Comparison of ENCODE assay signal across 5 cellular contexts in genomic region chr3:196001240-196001639, GRCh38.
DNase-seq lines count a peak whose midpoint lies in the region; TF ChIP-seq lines count a peak whose summit lies in the region.
"Not testable (repeated sequence)": the region's sequence is repeated elsewhere in the genome, so short reads cannot be mapped to it uniquely, and the experiment has no call there.

No MANE protein-coding gene starts in this region.

- DNase-seq in activated CD4-positive, alpha-beta T cell treated with anti-CD3 and anti-CD28 coated beads, Interleukin-2, amount 10 ng/mL, durations not matched to agents 24 days and 14 days, result peak; percentile 52
- peak; percentile 60 for DNase-seq in esophagus muscularis mucosa (ENCODE audit: extremely low spot score)
- DNase-seq in mesenteric fat pad (ENCODE audit: low spot score), result peak; percentile 51
- peak; percentile 60 for DNase-seq in osteocyte (ENCODE audit: extremely low spot score, unreplicated experiment)

- not testable (repeated sequence) for H4K20me1 ChIP-seq in BLaER1

- H3K9ac ChIP-seq in BLaER1, result not testable (repeated sequence)

- H3K9me3 ChIP-seq in BLaER1, result peaks cover 66% of the 10 kb centered on the region
- H3K9me3 ChIP-seq in esophagus muscularis mucosa, result not testable (repeated sequence)

- H3K4me2 ChIP-seq in BLaER1, result not testable (repeated sequence)

- peaks cover 24% of the 10 kb centered on the region for H3K4me1 ChIP-seq in BLaER1
- H3K4me1 ChIP-seq in esophagus muscularis mucosa, result not testable (repeated sequence)

- H3K4me1 Mint-ChIP-seq in activated CD4-positive, alpha-beta T cell treated with anti-CD3 and anti-CD28 coated beads, Interleukin-2, amount 10 ng/mL, durations not matched to agents 24 days and 14 days; osteocyte (ENCODE audit: unreplicated experiment): not testable (repeated sequence)

- WGBS in esophagus muscularis mucosa, result 87% methylated on average over 7 of the region's 7 CpGs

- 0 out of 2 replicates have a peak overlapping the region, but pooled peaks have one; percentile 41 for H3K27ac ChIP-seq in BLaER1
- H3K27ac ChIP-seq in esophagus muscularis mucosa (replicated peaks in 1 of 4), result not testable (repeated sequence)

- H3K4me3 Mint-ChIP-seq in activated CD4-positive, alpha-beta T cell treated with anti-CD3 and anti-CD28 coated beads, Interleukin-2, amount 10 ng/mL, durations not matched to agents 24 days and 14 days; osteocyte (ENCODE audit: unreplicated experiment): not testable (repeated sequence)

- not testable (repeated sequence) for H3K27me3 Mint-ChIP-seq in activated CD4-positive, alpha-beta T cell treated with anti-CD3 and anti-CD28 coated beads, Interleukin-2, amount 10 ng/mL, durations not matched to agents 24 days and 14 days
- peaks cover 43% of the 10 kb centered on the region for H3K27me3 Mint-ChIP-seq in osteocyte (ENCODE audit: unreplicated experiment)

- H3K4me3 ChIP-seq in BLaER1, esophagus muscularis mucosa: not testable (repeated sequence)

- TF ChIP-seq POLR2A in esophagus muscularis mucosa (IDR thresholded peaks at IDR 0.05; ENCODE audit: low read depth), result not testable (repeated sequence)

- intact Hi-C loops in activated CD4-positive, alpha-beta T cell treated with anti-CD3 and anti-CD28 coated beads, Interleukin-2, amount 10 ng/mL, durations not matched to agents 24 days and 14 days (cut with micrococcal nuclease), result not testable (repeated sequence)
- intact Hi-C loops in esophagus muscularis mucosa (cut with DNase I), result loop anchor here (10.0 kb wide), 1 partner anchor 56 kb away; no protein-coding TSS in a partner anchor

- H3K9me3 Mint-ChIP-seq in activated CD4-positive, alpha-beta T cell treated with anti-CD3 and anti-CD28 coated beads, Interleukin-2, amount 10 ng/mL, durations not matched to agents 24 days and 14 days; osteocyte (ENCODE audit: unreplicated experiment): not testable (repeated sequence)

- TF ChIP-seq EP300 in esophagus muscularis mucosa (IDR thresholded peaks at IDR 0.05), result not testable (repeated sequence)

- H3K36me3 Mint-ChIP-seq in activated CD4-positive, alpha-beta T cell treated with anti-CD3 and anti-CD28 coated beads, Interleukin-2, amount 10 ng/mL, durations not matched to agents 24 days and 14 days (ENCODE audit: low read depth); osteocyte (ENCODE audit: unreplicated experiment): not testable (repeated sequence)

- H3K27me3 ChIP-seq in BLaER1, result not testable (repeated sequence)
- H3K27me3 ChIP-seq in esophagus muscularis mucosa, result peaks cover 0 to 21% (median 0%) of the 10 kb centered on the region in 4 donors

- H3K36me3 ChIP-seq in BLaER1, esophagus muscularis mucosa: not testable (repeated sequence)

- H3K27ac Mint-ChIP-seq in activated CD4-positive, alpha-beta T cell treated with anti-CD3 and anti-CD28 coated beads, Interleukin-2, amount 10 ng/mL, durations not matched to agents 24 days and 14 days; osteocyte (ENCODE audit: unreplicated experiment): not testable (repeated sequence)

- not testable (repeated sequence) for TF ChIP-seq CTCF in esophagus muscularis mucosa (IDR thresholded peaks at IDR 0.05); osteocyte (IDR thresholded peaks at IDR 0.05)
